In the genomic region with DNA sequence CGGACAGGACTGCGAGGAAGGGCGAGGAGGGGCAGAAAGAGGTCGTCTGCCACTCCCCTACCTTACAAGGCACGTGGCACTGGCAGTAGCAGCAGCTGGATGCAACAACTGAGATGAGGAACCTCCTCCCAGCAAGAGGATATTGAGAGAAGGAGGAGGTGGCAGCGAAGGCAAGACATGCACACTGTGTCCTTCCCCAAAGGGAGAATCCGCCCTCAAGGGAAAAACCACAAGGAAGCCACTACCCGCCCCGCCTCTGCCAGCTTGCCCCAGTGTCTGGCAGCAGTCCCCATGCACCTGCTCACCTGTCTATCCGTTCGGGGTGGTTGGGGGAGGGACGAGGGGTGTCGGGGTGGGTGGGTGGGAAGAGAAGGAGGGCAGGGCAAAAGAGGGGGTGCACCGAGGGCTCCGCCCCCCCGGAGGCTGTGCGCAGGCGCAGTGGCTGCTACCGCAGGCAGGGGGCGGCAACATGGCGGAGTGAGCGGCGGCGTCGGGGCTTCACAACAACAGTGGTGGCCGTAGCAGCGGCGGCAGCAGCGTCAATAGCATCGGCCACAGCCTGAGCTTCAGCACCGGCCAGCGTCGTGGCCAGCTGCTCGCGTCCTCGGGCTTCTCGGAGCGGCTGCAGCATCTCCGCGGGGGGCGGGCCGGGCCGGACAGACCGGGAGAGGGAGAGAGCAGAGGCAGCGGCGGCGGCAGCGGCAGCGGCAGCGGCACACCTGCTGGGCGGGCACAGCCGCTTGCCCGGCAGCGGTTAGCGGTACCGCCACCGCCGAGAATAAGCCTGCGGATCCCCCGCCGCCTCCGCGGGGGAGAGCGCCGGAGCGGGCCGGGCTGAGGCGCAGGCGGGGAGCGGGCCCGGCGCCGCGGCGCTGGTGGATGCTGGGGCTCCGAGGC, we compare ENCODE assay signal across 8 cellular contexts. TPM values are rescaled to one million over a fixed set of nuclear protein-coding genes. Genes with fewer than 3 reads are reported as not detected.
DNase-seq lines count a peak whose midpoint lies in the region; ATAC-seq and TF ChIP-seq lines count a peak whose summit lies in the region.

TSS of gene NBEA (plus strand) at position 436 of the 897 bp plus-strand sequence. CDS start 551 bp downstream, outside the sequence.

- peaks cover 0 to 11% (median 6%) of the 10 kb centered on the region in 4 donors for H3K27me3 ChIP-seq in liver (ENCODE audit: control insufficient read depth in 4 of 4, insufficient read depth in 4 of 4, low read length in 3 of 4)

- no peak for TF ChIP-seq RAD21 in liver (IDR thresholded peaks at IDR 0.05)

- peak within 1 kb of the TSS in 1 of 2 donors; percentile 60 for H3K27ac ChIP-seq in liver (ENCODE audit: low read depth in 1 of 2, low read length in 2 of 2)

- peak within 1 kb of the TSS in 2 of 3 donors; percentile 68 to 93 for H3K4me3 ChIP-seq in liver (ENCODE audit: low read depth in 1 of 3, low read length in 3 of 3)

- no peak within 1 kb of the TSS for H3K9ac ChIP-seq in liver (ENCODE audit: low read depth in 1 of 2, low read length in 2 of 2)

- peaks cover 2 to 11% (median 5%) of the 10 kb centered on the region in 4 donors for H3K4me1 ChIP-seq in liver (ENCODE audit: control insufficient read depth in 4 of 4, insufficient read depth in 4 of 4, low read length in 3 of 4)

- H3K36me3 ChIP-seq in liver (ENCODE audit: control insufficient read depth in 4 of 4, insufficient read depth in 3 of 4, low read depth in 1 of 4, low read length in 3 of 4) = no peaks in the 10 kb centered on the region

- 2% methylated on average over 76 of the region's 76 CpGs for WGBS in liver

- DNase-seq in AG08396 (ENCODE audit: low spot score) = peak; percentile 86
- DNase-seq in NCI-H510A treated with DMSO at 0.1 percent for 48 hours (lab: John Stamatoyannopoulos, UW) = peak; percentile 62
- peak; percentile 55 to 63 for DNase-seq in activated CD4-positive, alpha-beta T cell treated with anti-CD3 and anti-CD28 coated beads, Interleukin-2, amount 50 U/mL, for 4 hours
- DNase-seq in dermis blood vessel endothelial cell = peak; percentile 62
- DNase-seq in stimulated activated CD4-positive, alpha-beta T cell treated with anti-CD3 and anti-CD28 coated beads, Interleukin-4, amount 100 ng/mL, for 24 hours = peak; percentile 69

- ATAC-seq in GM18909 (IDR thresholded peaks at IDR 0.05; ENCODE audit: poor library complexity, unreplicated experiment) (peak; percentile 74), HG03175 (IDR thresholded peaks at IDR 0.05; ENCODE audit: unreplicated experiment) (peak; percentile 75)

- H3K9me3 ChIP-seq in liver (ENCODE audit: control insufficient read depth in 4 of 4, low read length in 3 of 4) = no peaks in the 10 kb centered on the region

- TF ChIP-seq CTCF in liver (IDR thresholded peaks at IDR 0.05; ENCODE audit: low read depth, low read length, missing input control) = no peak

TF ChIP-seq in liver, 16 proteins besides CTCF, POLR2A, EP300 and RAD21:
- peak; percentile 41 for TF ChIP-seq YY1 (IDR thresholded peaks at IDR 0.05)
- TF ChIP-seq RXRA (IDR thresholded peaks at IDR 0.05) = no peak

RNA-seq across cellular contexts. Expression of gene NBEA, which starts in this region (rescaled TPM):
- total RNA-seq in dermis blood vessel endothelial cell (2.6 and 3.6 TPM in 2 replicates), liver (1 to 10 TPM; 2.3 to 3.5 TPM)
- under 1 TPM; 0.24 to 0.56 TPM for polyA plus RNA-seq in liver
